In the genomic region with DNA sequence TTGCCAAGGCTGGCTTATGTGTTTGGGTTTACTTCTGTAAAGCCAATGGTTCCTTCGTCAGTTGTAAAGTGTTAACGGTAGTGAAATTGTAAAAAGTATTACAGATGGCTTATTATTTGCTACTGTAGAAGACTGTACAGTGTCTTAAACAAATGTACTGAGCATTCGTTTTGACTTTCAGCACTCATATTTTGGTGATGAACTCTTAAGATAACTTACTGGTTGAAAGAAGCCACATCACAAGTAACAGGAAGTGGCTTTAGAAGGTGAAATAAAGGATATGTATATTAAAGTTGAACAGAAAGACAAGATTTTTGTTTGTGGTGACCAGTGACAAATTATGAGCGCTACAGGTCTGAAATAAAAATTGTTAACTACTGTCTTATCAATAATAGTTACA, we compare ENCODE assay signal across 20 cellular contexts.
A peak's percentile ranks its signal among the peaks of the same experiment; 100 is the strongest.
DNase-seq lines count a peak whose midpoint lies in the region; ATAC-seq lines count a peak whose summit lies in the region.
"Had no signal": no experiment of that assay in that cellular context is flagged by ENCODE, and none has a peak within 500 bp of the region (broad histone marks: within the 10 kb centered on the region; RNA-seq: fewer than 3 reads in every experiment).

No MANE protein-coding gene starts in this region.

- CTCF ChIA-PET in activated naive CD4-positive, alpha-beta T cell treated with anti-CD3 and anti-CD28 coated beads for 36 hours (lab: Charles Lee): no interaction called here

- H3K4me1 Mint-ChIP-seq in activated naive CD4-positive, alpha-beta T cell treated with anti-CD3 and anti-CD28 coated beads for 36 hours (ENCODE audit: low read depth): peaks cover 41% of the 10 kb centered on the region
- peaks cover 49% of the 10 kb centered on the region for H3K4me1 Mint-ChIP-seq in activated naive CD8-positive, alpha-beta T cell (ENCODE audit: low read depth)
- H3K4me1 Mint-ChIP-seq in stimulated activated effector memory CD8-positive, alpha-beta T cell treated with anti-CD3 and anti-CD28 coated beads, Interleukin-12 subunit alpha, Interleukin-12 subunit beta, amount 100 ng/mL, for 72 hours: peaks cover 19% of the 10 kb centered on the region

- H3K9me3 Mint-ChIP-seq in activated naive CD4-positive, alpha-beta T cell treated with anti-CD3 and anti-CD28 coated beads for 36 hours: no peaks in the 10 kb centered on the region
- no peaks in the 10 kb centered on the region for H3K9me3 Mint-ChIP-seq in activated naive CD8-positive, alpha-beta T cell (ENCODE audit: low read depth)
- H3K9me3 Mint-ChIP-seq in stimulated activated effector memory CD8-positive, alpha-beta T cell treated with anti-CD3 and anti-CD28 coated beads, Interleukin-12 subunit alpha, Interleukin-12 subunit beta, amount 100 ng/mL, for 72 hours: no peaks in the 10 kb centered on the region

- intact Hi-C loops in activated naive CD4-positive, alpha-beta T cell treated with anti-CD3 and anti-CD28 coated beads for 36 hours (cut with micrococcal nuclease): no loop called here

- DNase-seq in activated naive CD4-positive, alpha-beta T cell treated with anti-CD3 and anti-CD28 coated beads for 36 hours: no peak
- DNase-seq in activated naive CD4-positive, alpha-beta T cell treated with anti-CD3 and anti-CD28 coated beads, Interleukin-2, amount 50 U/mL, for 16 hours: no peak
- DNase-seq in OCI-M1 (lab: John Stamatoyannopoulos, UW) (peak; percentile 57), putamen (ENCODE audit: low spot score) (no peak), inferior parietal cortex (ENCODE audit: extremely low spot score) (no peak)
- no peak for DNase-seq in stimulated activated effector memory CD8-positive, alpha-beta T cell treated with anti-CD3 and anti-CD28 coated beads, Interleukin-12 subunit alpha, Interleukin-12 subunit beta, amount 100 ng/mL, for 72 hours (ENCODE audit: low spot score in 2 of 2)
- DNase-seq: anterior cingulate cortex; central memory CD4-positive, alpha-beta T cell; effector CD8-positive, alpha-beta T cell; esophagus squamous epithelium; HCEC 1CT; left cardiac atrium; NCI-H1436 treated with DMSO at 0.1 percent for 48 hours; NCI-H2171 treated with DMSO at 0.1 percent for 48 hours; psoas muscle; SJCRH30; stimulated activated CD4-positive, alpha-beta T cell treated with anti-CD3 and anti-CD28 coated beads, Interleukin-4, amount 100 ng/mL, for 24 hours had no signal

- peak overlapping the region; percentile 65 for H3K27ac Mint-ChIP-seq in activated naive CD4-positive, alpha-beta T cell treated with anti-CD3 and anti-CD28 coated beads for 36 hours
- H3K27ac Mint-ChIP-seq in activated naive CD8-positive, alpha-beta T cell: peak overlapping the region; percentile 61
- H3K27ac Mint-ChIP-seq in stimulated activated effector memory CD8-positive, alpha-beta T cell treated with anti-CD3 and anti-CD28 coated beads, Interleukin-12 subunit alpha, Interleukin-12 subunit beta, amount 100 ng/mL, for 72 hours: peak overlapping the region; percentile 43
- H3K27ac Mint-ChIP-seq: mesothelial cell of epicardium, neural progenitor cell had no signal

- ATAC-seq in stimulated activated effector memory CD8-positive, alpha-beta T cell treated with anti-CD3 and anti-CD28 coated beads, Interleukin-12 subunit alpha, Interleukin-12 subunit beta, amount 100 ng/mL, for 72 hours: peak; percentile 71
- ATAC-seq: left cardiac atrium, psoas muscle had no signal

- H3K36me3 Mint-ChIP-seq in activated naive CD4-positive, alpha-beta T cell treated with anti-CD3 and anti-CD28 coated beads for 36 hours (ENCODE audit: low read depth): peaks cover 30% of the 10 kb centered on the region
- H3K36me3 Mint-ChIP-seq in activated naive CD8-positive, alpha-beta T cell: peaks cover 21% of the 10 kb centered on the region
- H3K36me3 Mint-ChIP-seq in stimulated activated effector memory CD8-positive, alpha-beta T cell treated with anti-CD3 and anti-CD28 coated beads, Interleukin-12 subunit alpha, Interleukin-12 subunit beta, amount 100 ng/mL, for 72 hours: peaks cover 60% of the 10 kb centered on the region

- H3K4me3 Mint-ChIP-seq in activated naive CD4-positive, alpha-beta T cell treated with anti-CD3 and anti-CD28 coated beads for 36 hours: no peak overlapping the region
- H3K4me3 Mint-ChIP-seq in activated naive CD8-positive, alpha-beta T cell: peak overlapping the region; percentile 58
- H3K4me3 Mint-ChIP-seq in stimulated activated effector memory CD8-positive, alpha-beta T cell treated with anti-CD3 and anti-CD28 coated beads, Interleukin-12 subunit alpha, Interleukin-12 subunit beta, amount 100 ng/mL, for 72 hours: peak overlapping the region; percentile 7
- H3K4me3 Mint-ChIP-seq: mesothelial cell of epicardium, neural progenitor cell had no signal

- no peaks in the 10 kb centered on the region for H3K27me3 Mint-ChIP-seq in activated naive CD4-positive, alpha-beta T cell treated with anti-CD3 and anti-CD28 coated beads for 36 hours (ENCODE audit: low read depth)
- H3K27me3 Mint-ChIP-seq in activated naive CD8-positive, alpha-beta T cell: no peaks in the 10 kb centered on the region
